In genomic region chr11:73382183-73382582, GRCh38 we compare ENCODE assay signal across 18 cellular contexts. TPM values are rescaled to one million over a fixed set of nuclear protein-coding genes. Genes with fewer than 3 reads are reported as not detected.
DNase-seq lines count a peak whose midpoint lies in the region; ATAC-seq, FAIRE-seq and TF ChIP-seq lines count a peak whose summit lies in the region.
"Had no signal": no experiment of that assay in that cellular context is flagged by ENCODE, and none has a peak within 500 bp of the region (broad histone marks: within the 10 kb centered on the region; RNA-seq: fewer than 3 reads in every experiment).

No MANE protein-coding gene starts in this region.

- H3K36me3 Mint-ChIP-seq in T-helper 2 cell treated with Interferon-gamma antibody and Interleukin-4, amounts not matched to agents 5 μg/mL and 100 μg/mL, for 36 hours (ENCODE audit: low read depth) = peaks cover 2% of the 10 kb centered on the region
- H3K36me3 Mint-ChIP-seq in T-helper 17 cell (ENCODE audit: low read depth) = no peaks in the 10 kb centered on the region

- H3K4me3 ChIP-seq in DND-41 (ENCODE audit: low read depth in 1 of 2, low read length in 2 of 2) = no peak overlapping the region
- peak overlapping the region; percentile 80 to 96 for H3K4me3 ChIP-seq in neutrophil (ENCODE audit: low read depth in 1 of 2, low read length in 1 of 2)
- H3K4me3 ChIP-seq in BE2C (ENCODE audit: low read depth, low read length) = no peak overlapping the region
- H3K4me3 ChIP-seq: heart right ventricle, MG63 had no signal

- no peaks in the 10 kb centered on the region for H3K27me3 ChIP-seq in DND-41 (ENCODE audit: insufficient read depth, low read length, poor library complexity)
- H3K27me3 ChIP-seq in neutrophil = no peaks in the 10 kb centered on the region
- H3K27me3 ChIP-seq in BE2C = no peaks in the 10 kb centered on the region
- H3K27me3 ChIP-seq: heart right ventricle, MG63 had no signal

- no peak overlapping the region for H3K4me3 Mint-ChIP-seq in T-helper 2 cell treated with Interferon-gamma antibody and Interleukin-4, amounts not matched to agents 5 μg/mL and 100 μg/mL, for 36 hours
- peak overlapping the region; percentile 36 for H3K4me3 Mint-ChIP-seq in T-helper 17 cell
- H3K4me3 Mint-ChIP-seq: nephron had no signal

- peak overlapping the region; percentile 36 for H3K27ac Mint-ChIP-seq in T-helper 2 cell treated with Interferon-gamma antibody and Interleukin-4, amounts not matched to agents 5 μg/mL and 100 μg/mL, for 36 hours
- H3K27ac Mint-ChIP-seq in T-helper 17 cell = peak overlapping the region; percentile 87
- H3K27ac Mint-ChIP-seq: nephron, progenitor cell of endocrine pancreas had no signal

- H3K4me2 ChIP-seq in DND-41 (ENCODE audit: insufficient read depth, low read length) = no peak overlapping the region
- H3K4me2 ChIP-seq: SK-N-SH had no signal

- H3K9me3 ChIP-seq in DND-41 (ENCODE audit: insufficient read depth, low read length, severe bottlenecking) = no peaks in the 10 kb centered on the region
- no peaks in the 10 kb centered on the region for H3K9me3 ChIP-seq in T-helper 17 cell (ENCODE audit: control insufficient read depth, low read length, poor library complexity, severe bottlenecking)
- no peaks in the 10 kb centered on the region for H3K9me3 ChIP-seq in neutrophil
- no peaks in the 10 kb centered on the region for H3K9me3 ChIP-seq in BE2C
- H3K9me3 ChIP-seq: heart right ventricle, MG63, SK-N-SH had no signal

- H3K4me1 ChIP-seq in DND-41 (ENCODE audit: insufficient read depth, low read length) (peaks cover 67% of the 10 kb centered on the region), neutrophil (ENCODE audit: control insufficient read depth in 1 of 2, insufficient read depth in 1 of 2, low read depth in 1 of 2, low read length in 1 of 2) (peaks cover 99 to 100% of the 10 kb centered on the region in 2 experiments), BE2C (no peaks in the 10 kb centered on the region)

- H2AFZ ChIP-seq in DND-41 (ENCODE audit: low read depth, low read length) = no peak overlapping the region

- DNase-seq in T-helper 2 cell treated with Interferon-gamma antibody and Interleukin-4, amounts not matched to agents 5 μg/mL and 100 μg/mL, for 36 hours (ENCODE audit: low spot score) = no peak
- no peak for DNase-seq in T-helper 2 cell
- DNase-seq in DND-41 = no peak
- no peak for DNase-seq in T-helper 17 cell
- DNase-seq in H54 (ENCODE audit: insufficient read length, low spot score) = no peak
- DNase-seq in BE2C = no peak
- DNase-seq in T-helper 9 cell = no peak
- DNase-seq: 8988T; activated CD8-positive, alpha-beta memory T cell treated with anti-CD3 and anti-CD28 coated beads for 24 hours; anterior cingulate cortex; DMS79; heart right ventricle; MG63; SK-N-SH had no signal

- no peaks in the 10 kb centered on the region for H3K9me3 Mint-ChIP-seq in T-helper 2 cell treated with Interferon-gamma antibody and Interleukin-4, amounts not matched to agents 5 μg/mL and 100 μg/mL, for 36 hours
- H3K9me3 Mint-ChIP-seq: nephron had no signal

- no peak for TF ChIP-seq POLR2A in H54 (IDR thresholded peaks at IDR 0.05; ENCODE audit: low read depth, low read length)

- H3K27ac ChIP-seq in DND-41 (ENCODE audit: low read length) (peak overlapping the region; percentile 41), neutrophil (peak overlapping the region; percentile 99)
- H3K27ac ChIP-seq: C4-2B had no signal

- TF ChIP-seq CTCF in DND-41 (IDR thresholded peaks at IDR 0.05; ENCODE audit: borderline replicate concordance, extremely low read depth, low read length, poor library complexity, severe bottlenecking) (no peak), neutrophil (IDR thresholded peaks at IDR 0.05) (no peak), BE2C (IDR thresholded peaks at IDR 0.05; ENCODE audit: low read depth, low read length) (no peak)

- H3K27me3 Mint-ChIP-seq in T-helper 2 cell treated with Interferon-gamma antibody and Interleukin-4, amounts not matched to agents 5 μg/mL and 100 μg/mL, for 36 hours (ENCODE audit: low read depth) = no peaks in the 10 kb centered on the region
- H3K27me3 Mint-ChIP-seq in T-helper 17 cell = no peaks in the 10 kb centered on the region

- peaks cover 23% of the 10 kb centered on the region for H3K36me3 ChIP-seq in DND-41 (ENCODE audit: insufficient read depth, low read length)
- peaks cover 23% of the 10 kb centered on the region for H3K36me3 ChIP-seq in neutrophil
- no peaks in the 10 kb centered on the region for H3K36me3 ChIP-seq in BE2C
- H3K36me3 ChIP-seq: MG63 had no signal

- no peak for FAIRE-seq in H54 (lab: Jason Lieb, UNC)

- H3K79me2 ChIP-seq in DND-41 (ENCODE audit: insufficient read depth, low read length) = peaks cover 99% of the 10 kb centered on the region

- peaks cover 98% of the 10 kb centered on the region for H4K20me1 ChIP-seq in DND-41 (ENCODE audit: insufficient read depth, low read length)

- ATAC-seq in DND-41 (ENCODE audit: insufficient read depth, low read depth) = no peak
- no peak for ATAC-seq in T-helper 17 cell
- ATAC-seq: heart right ventricle had no signal

- peaks cover 61% of the 10 kb centered on the region for H3K4me1 Mint-ChIP-seq in T-helper 2 cell treated with Interferon-gamma antibody and Interleukin-4, amounts not matched to agents 5 μg/mL and 100 μg/mL, for 36 hours (ENCODE audit: low read depth)
- H3K4me1 Mint-ChIP-seq in T-helper 17 cell = peaks cover 56% of the 10 kb centered on the region

- H3K9ac ChIP-seq in DND-41 (ENCODE audit: low read depth, low read length) = no peak overlapping the region
- H3K9ac ChIP-seq: SK-N-SH had no signal

RNA-seq across cellular contexts. Expression of gene RELT, which starts 6.0 kb away (rescaled TPM):
- total RNA-seq in T-helper 17 cell = 100 to 1,000 TPM; 139 to 169 TPM
- 7.5 TPM for polyA plus RNA-seq in BE2C (2012; ENCODE audit: insufficient read depth, insufficient read length, low read depth)

Comparison
In these comparisons a context has a peak if more than half of its experiments do, and no peak if none do; other contexts are left out.
1. H3K4me3 ChIP-seq: peak in neutrophil (2 of 2); none in DND-41 (0 of 2) and BE2C (single experiment).